Comparison of ENCODE assay signal across 1 cellular context in the genomic region with DNA sequence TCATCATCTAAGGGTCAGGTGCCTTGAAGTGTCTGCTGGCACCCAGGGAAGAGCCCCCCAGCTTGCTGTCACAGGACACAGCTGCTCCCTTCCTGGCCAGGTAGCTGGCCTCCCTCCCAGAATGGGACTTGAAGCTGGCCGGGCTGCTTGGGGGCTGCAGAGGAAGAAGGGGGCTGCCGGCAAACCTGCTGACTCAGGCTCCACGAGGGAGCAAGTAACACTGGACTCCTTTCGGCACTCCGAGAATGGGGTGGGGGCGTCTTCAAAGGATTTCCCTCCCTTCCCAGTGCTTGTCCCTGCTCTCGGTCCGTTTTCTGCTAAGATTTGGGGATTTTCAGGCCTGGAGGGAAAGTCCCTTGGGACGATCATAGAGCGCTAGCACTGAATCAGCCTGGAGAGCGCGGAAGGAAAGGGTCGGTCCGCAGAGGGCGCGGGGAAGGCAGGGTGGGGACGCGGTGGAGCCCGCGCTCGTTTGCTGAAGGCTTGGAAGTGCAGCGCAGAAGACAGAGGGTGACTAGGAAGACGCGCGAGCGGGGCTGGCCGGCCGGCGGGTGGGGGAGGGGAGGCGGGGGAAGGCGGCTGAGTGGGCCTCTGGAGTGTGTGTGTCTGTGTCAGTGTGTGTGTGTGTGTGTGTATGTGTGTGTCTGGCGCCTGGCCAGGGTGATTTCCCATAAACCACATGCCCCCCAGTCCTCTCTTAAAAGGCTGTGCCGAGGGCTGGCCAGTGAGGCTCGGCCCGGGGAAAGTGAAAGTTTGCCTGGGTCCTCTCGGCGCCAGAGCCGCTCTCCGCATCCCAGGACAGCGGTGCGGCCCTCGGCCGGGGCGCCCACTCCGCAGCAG.
TF ChIP-seq lines count a peak whose summit lies in the region.

A gene with protein sequence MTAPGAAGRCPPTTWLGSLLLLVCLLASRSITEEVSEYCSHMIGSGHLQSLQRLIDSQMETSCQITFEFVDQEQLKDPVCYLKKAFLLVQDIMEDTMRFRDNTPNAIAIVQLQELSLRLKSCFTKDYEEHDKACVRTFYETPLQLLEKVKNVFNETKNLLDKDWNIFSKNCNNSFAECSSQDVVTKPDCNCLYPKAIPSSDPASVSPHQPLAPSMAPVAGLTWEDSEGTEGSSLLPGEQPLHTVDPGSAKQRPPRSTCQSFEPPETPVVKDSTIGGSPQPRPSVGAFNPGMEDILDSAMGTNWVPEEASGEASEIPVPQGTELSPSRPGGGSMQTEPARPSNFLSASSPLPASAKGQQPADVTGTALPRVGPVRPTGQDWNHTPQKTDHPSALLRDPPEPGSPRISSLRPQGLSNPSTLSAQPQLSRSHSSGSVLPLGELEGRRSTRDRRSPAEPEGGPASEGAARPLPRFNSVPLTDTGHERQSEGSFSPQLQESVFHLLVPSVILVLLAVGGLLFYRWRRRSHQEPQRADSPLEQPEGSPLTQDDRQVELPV (plus strand): TSS at position 727 of the 840 bp plus-strand sequence. CDS start 175 bp downstream, outside the sequence.

TF ChIP-seq in K562, 482 proteins besides CTCF, POLR2A, EP300 and RAD21 (continued from another document and continues in another):
- TF ChIP-seq, protein P1, sequence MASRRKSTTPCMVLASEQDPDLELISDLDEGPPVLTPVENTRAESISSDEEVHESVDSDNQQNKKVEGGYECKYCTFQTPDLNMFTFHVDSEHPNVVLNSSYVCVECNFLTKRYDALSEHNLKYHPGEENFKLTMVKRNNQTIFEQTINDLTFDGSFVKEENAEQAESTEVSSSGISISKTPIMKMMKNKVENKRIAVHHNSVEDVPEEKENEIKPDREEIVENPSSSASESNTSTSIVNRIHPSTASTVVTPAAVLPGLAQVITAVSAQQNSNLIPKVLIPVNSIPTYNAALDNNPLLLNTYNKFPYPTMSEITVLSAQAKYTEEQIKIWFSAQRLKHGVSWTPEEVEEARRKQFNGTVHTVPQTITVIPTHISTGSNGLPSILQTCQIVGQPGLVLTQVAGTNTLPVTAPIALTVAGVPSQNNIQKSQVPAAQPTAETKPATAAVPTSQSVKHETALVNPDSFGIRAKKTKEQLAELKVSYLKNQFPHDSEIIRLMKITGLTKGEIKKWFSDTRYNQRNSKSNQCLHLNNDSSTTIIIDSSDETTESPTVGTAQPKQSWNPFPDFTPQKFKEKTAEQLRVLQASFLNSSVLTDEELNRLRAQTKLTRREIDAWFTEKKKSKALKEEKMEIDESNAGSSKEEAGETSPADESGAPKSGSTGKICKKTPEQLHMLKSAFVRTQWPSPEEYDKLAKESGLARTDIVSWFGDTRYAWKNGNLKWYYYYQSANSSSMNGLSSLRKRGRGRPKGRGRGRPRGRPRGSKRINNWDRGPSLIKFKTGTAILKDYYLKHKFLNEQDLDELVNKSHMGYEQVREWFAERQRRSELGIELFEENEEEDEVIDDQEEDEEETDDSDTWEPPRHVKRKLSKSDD (conservative IDR thresholded peaks at IDR 0.05; ENCODE audit: low read length) = no peak
- TF ChIP-seq, protein P2, sequence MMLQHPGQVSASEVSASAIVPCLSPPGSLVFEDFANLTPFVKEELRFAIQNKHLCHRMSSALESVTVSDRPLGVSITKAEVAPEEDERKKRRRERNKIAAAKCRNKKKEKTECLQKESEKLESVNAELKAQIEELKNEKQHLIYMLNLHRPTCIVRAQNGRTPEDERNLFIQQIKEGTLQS (IDR thresholded peaks at IDR 0.05) = 0 out of 2 replicates have a peak, but pooled peaks have one; percentile 15
- TF ChIP-seq, protein P2 (CRISPR knock-in tag; conservative IDR thresholded peaks at IDR 0.05) = no peak
- TF ChIP-seq ZNF324 (CRISPR knock-in tag; IDR thresholded peaks at IDR 0.05) (no peak), KDM5B (IDR thresholded peaks at IDR 0.05; ENCODE audit: insufficient replicate concordance, low read depth, low read length) (peak; percentile 61), KDM2B (CRISPR knock-in tag; IDR thresholded peaks at IDR 0.05) (peak; percentile 56; the same call in 1 of the 2 replicates), GTF2F1 (IDR thresholded peaks at IDR 0.05; ENCODE audit: low read depth, low read length) (no peak), SIX5 (IDR thresholded peaks at IDR 0.05; ENCODE audit: borderline replicate concordance in 1 of 2, insufficient read depth in 1 of 2, low read depth in 1 of 2, low read length in 2 of 2) (no peak), TOE1 (IDR thresholded peaks at IDR 0.05; ENCODE audit: borderline replicate concordance) (peak; percentile 71; the same call in 1 of the 2 replicates), TOE1 (CRISPR knock-in tag; IDR thresholded peaks at IDR 0.05; ENCODE audit: borderline replicate concordance, low read depth) (no peak), MAFG (tag; conservative IDR thresholded peaks at IDR 0.05) (peak; percentile 80), ARID2 (IDR thresholded peaks at IDR 0.05) (0 out of 2 replicates have a peak, but pooled peaks have one; percentile 12), FOXJ3 (CRISPR knock-in tag; IDR thresholded peaks at IDR 0.05) (no peak), ZFX (CRISPR knock-in tag; IDR thresholded peaks at IDR 0.05) (peak; percentile 75), ATF1 (CRISPR knock-in tag; IDR thresholded peaks at IDR 0.05) (no peak), ATF1 (tag; IDR thresholded peaks at IDR 0.05) (no peak), ZKSCAN1 (IDR thresholded peaks at IDR 0.05; ENCODE audit: low read depth, low read length) (0 out of 2 replicates have a peak, but pooled peaks have one; percentile 19), PHF21A (IDR thresholded peaks at IDR 0.05; ENCODE audit: borderline replicate concordance, low read depth) (peak; percentile 64; the same call in 1 of the 2 replicates), CCNT2 (IDR thresholded peaks at IDR 0.05; ENCODE audit: borderline replicate concordance, extremely low read depth, insufficient read length, low read depth, low read length) (peak; percentile 52), CXXC5 (CRISPR knock-in tag; IDR thresholded peaks at IDR 0.05) (peak; percentile 46; the same call in 1 of the 2 replicates), CC2D1A (IDR thresholded peaks at IDR 0.05) (peak; percentile 28; the same call in 1 of the 2 replicates), TBP (optimal IDR thresholded peaks at IDR 0.05; ENCODE audit: low read depth, low read length) (peak; percentile 63), FUS (optimal IDR thresholded peaks at IDR 0.05; ENCODE audit: low read depth, low read length) (no peak), ZC3H11A (IDR thresholded peaks at IDR 0.05; ENCODE audit: low read depth, low read length) (no peak), CHD1 (IDR thresholded peaks at IDR 0.05; ENCODE audit: low read length) (no peak), ZC3H8 (IDR thresholded peaks at IDR 0.05) (no peak), CREM (IDR thresholded peaks at IDR 0.05; ENCODE audit: low read depth) (peak; percentile 21; the same call in 1 of the 2 replicates), GABPB1 (CRISPR knock-in tag; IDR thresholded peaks at IDR 0.05) (0 out of 2 replicates have a peak, but pooled peaks have one; percentile 40), ETV1 (tag; conservative IDR thresholded peaks at IDR 0.05; ENCODE audit: low read depth) (0 out of 2 replicates have a peak, but pooled peaks have one; percentile 5), TRIM24 (IDR thresholded peaks at IDR 0.05) (peak; percentile 23 to 35; a peak in 1 of 4 replicates), FOSL1 (tag; conservative IDR thresholded peaks at IDR 0.05) (peak; percentile 72), MAZ (CRISPR knock-in tag; conservative IDR thresholded peaks at IDR 0.05 in 1 of 2, IDR thresholded peaks at IDR 0.05 in 1 of 2) (peak; percentile 38 to 75; a peak in 3 of 4 replicates), NFIX (CRISPR knock-in tag; IDR thresholded peaks at IDR 0.05; ENCODE audit: low read depth) (peak; percentile 47; the same call in 1 of the 2 replicates), SMARCE1 (IDR thresholded peaks at IDR 0.05) (peak; percentile 77), POLR2AphosphoS5 (IDR thresholded peaks at IDR 0.05; ENCODE audit: control insufficient read depth, insufficient read depth, low read depth, low read length) (0 out of 2 replicates have a peak, but pooled peaks have one; percentile 29), FOXP1 (CRISPR knock-in tag; IDR thresholded peaks at IDR 0.05) (peak; percentile 29; the same call in 1 of the 2 replicates), RNF2 (IDR thresholded peaks at IDR 0.05) (no peak; the same call in 1 of the 2 replicates), POLR3G (IDR thresholded peaks at IDR 0.05; ENCODE audit: extremely low read depth, insufficient read length, insufficient replicate concordance) (no peak), FOXJ2 (tag; IDR thresholded peaks at IDR 0.05) (peak; percentile 85), NFRKB (IDR thresholded peaks at IDR 0.05; ENCODE audit: low read depth) (peak; percentile 85), L3MBTL2 (IDR thresholded peaks at IDR 0.05) (peak; percentile 56; the same call in 1 of the 2 replicates), ZBTB7A (IDR thresholded peaks at IDR 0.05; ENCODE audit: borderline replicate concordance, control insufficient read depth, low read depth, low read length) (0 out of 2 replicates have a peak, but pooled peaks have one; percentile 45), JUND (IDR thresholded peaks at IDR 0.05; ENCODE audit: borderline replicate concordance, low read depth, low read length) (peak; percentile 39; the same call in 1 of the 2 replicates), JUND (tag; IDR thresholded peaks at IDR 0.05; ENCODE audit: borderline replicate concordance, low read depth, low read length) (peak; percentile 31; the same call in 1 of the 3 replicates), DNMT1 (IDR thresholded peaks at IDR 0.05) (no peak), NR2C2 (CRISPR knock-in tag; IDR thresholded peaks at IDR 0.05) (no peak), NR2C2 (tag; IDR thresholded peaks at IDR 0.05) (peak; percentile 68), PHF20 (IDR thresholded peaks at IDR 0.05; ENCODE audit: partially characterized antibody) (peak; percentile 36), NCOR1 (IDR thresholded peaks at IDR 0.05) (peak; percentile 69; the same call in 1 of the 2 replicates), ZNF316 (IDR thresholded peaks at IDR 0.05) (peak; percentile 95), LEF1 (IDR thresholded peaks at IDR 0.05) (peak; percentile 53), TEAD1 (CRISPR knock-in tag; IDR thresholded peaks at IDR 0.05) (0 out of 4 replicates have a peak, but pooled peaks of 1 of the 2 experiments have one; percentile 21), SMARCA5 (IDR thresholded peaks at IDR 0.05) (no peak), BCOR (IDR thresholded peaks at IDR 0.05) (peak; percentile 42; the same call in 1 of the 2 replicates)
- TF ChIP-seq, protein P3, sequence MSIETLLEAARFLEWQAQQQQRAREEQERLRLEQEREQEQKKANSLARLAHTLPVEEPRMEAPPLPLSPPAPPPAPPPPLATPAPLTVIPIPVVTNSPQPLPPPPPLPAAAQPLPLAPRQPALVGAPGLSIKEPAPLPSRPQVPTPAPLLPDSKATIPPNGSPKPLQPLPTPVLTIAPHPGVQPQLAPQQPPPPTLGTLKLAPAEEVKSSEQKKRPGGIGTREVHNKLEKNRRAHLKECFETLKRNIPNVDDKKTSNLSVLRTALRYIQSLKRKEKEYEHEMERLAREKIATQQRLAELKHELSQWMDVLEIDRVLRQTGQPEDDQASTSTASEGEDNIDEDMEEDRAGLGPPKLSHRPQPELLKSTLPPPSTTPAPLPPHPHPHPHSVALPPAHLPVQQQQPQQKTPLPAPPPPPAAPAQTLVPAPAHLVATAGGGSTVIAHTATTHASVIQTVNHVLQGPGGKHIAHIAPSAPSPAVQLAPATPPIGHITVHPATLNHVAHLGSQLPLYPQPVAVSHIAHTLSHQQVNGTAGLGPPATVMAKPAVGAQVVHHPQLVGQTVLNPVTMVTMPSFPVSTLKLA (conservative IDR thresholded peaks at IDR 0.05) = peak in 1 of 2 experiments; percentile 32; a peak in 1 of 4 replicates
- TF ChIP-seq, protein P4, sequence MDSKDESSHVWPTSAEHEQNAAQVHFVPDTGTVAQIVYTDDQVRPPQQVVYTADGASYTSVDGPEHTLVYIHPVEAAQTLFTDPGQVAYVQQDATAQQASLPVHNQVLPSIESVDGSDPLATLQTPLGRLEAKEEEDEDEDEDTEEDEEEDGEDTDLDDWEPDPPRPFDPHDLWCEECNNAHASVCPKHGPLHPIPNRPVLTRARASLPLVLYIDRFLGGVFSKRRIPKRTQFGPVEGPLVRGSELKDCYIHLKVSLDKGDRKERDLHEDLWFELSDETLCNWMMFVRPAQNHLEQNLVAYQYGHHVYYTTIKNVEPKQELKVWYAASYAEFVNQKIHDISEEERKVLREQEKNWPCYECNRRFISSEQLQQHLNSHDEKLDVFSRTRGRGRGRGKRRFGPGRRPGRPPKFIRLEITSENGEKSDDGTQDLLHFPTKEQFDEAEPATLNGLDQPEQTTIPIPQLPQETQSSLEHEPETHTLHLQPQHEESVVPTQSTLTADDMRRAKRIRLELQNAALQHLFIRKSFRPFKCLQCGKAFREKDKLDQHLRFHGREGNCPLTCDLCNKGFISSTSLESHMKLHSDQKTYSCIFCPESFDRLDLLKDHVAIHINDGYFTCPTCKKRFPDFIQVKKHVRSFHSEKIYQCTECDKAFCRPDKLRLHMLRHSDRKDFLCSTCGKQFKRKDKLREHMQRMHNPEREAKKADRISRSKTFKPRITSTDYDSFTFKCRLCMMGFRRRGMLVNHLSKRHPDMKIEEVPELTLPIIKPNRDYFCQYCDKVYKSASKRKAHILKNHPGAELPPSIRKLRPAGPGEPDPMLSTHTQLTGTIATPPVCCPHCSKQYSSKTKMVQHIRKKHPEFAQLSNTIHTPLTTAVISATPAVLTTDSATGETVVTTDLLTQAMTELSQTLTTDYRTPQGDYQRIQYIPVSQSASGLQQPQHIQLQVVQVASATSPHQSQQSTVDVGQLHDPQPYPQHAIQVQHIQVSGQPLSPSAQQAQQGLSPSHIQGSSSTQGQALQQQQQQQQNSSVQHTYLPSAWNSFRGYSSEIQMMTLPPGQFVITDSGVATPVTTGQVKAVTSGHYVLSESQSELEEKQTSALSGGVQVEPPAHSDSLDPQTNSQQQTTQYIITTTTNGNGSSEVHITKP (IDR thresholded peaks at IDR 0.05; ENCODE audit: partially characterized antibody) = peak; percentile 12
- TF ChIP-seq, protein P5, sequence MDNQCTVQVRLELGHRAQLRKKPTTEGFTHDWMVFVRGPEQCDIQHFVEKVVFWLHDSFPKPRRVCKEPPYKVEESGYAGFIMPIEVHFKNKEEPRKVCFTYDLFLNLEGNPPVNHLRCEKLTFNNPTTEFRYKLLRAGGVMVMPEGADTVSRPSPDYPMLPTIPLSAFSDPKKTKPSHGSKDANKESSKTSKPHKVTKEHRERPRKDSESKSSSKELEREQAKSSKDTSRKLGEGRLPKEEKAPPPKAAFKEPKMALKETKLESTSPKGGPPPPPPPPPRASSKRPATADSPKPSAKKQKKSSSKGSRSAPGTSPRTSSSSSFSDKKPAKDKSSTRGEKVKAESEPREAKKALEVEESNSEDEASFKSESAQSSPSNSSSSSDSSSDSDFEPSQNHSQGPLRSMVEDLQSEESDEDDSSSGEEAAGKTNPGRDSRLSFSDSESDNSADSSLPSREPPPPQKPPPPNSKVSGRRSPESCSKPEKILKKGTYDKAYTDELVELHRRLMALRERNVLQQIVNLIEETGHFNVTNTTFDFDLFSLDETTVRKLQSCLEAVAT (IDR thresholded peaks at IDR 0.05) = peak; percentile 73 to 87; a peak in 3 of 4 replicates
